In the genomic region with DNA sequence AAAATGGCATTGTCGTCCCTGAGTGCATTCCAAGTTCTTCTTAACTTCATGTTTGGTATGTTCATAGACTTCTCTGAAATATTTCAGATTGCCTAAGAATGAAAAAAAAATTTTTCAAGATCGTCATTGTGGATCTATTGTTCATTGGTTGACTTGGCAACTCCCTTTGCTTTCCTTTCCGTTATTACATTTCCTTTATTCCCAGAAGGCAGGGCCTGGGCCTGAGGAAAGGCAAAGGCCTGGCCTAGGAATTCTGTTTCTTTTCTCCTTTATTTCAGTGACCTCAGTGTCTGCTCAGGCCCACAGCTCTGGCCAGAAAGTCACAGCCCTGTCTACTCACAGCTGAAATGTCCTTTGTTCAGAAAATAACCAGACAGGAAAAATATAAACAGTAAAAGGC, we compare ENCODE assay signal across 12 cellular contexts.
"Had no signal": no experiment of that assay in that cellular context is flagged by ENCODE, and none has a peak within 500 bp of the region (broad histone marks: within the 10 kb centered on the region; RNA-seq: fewer than 3 reads in every experiment).

No MANE protein-coding gene starts in this region.

- H3K27me3 ChIP-seq: tibial nerve had no signal

- H3K9me3 ChIP-seq: tibial nerve had no signal

- H3K36me3 ChIP-seq: tibial nerve had no signal

- H3K4me3 ChIP-seq: SK-N-MC, tibial nerve had no signal

- H3K27me3 Mint-ChIP-seq: activated T-helper 17 cell treated with anti-CD3 and anti-CD28 coated beads, Interleukin-2, amount 50 U/mL, for 72 hours; natural killer cell treated with Interleukin-12 subunit alpha and Interleukin-12 subunit beta and Interleukin-15 and Interleukin-18, amount 100 ng/mL, for 72 hours had no signal

- H3K4me3 Mint-ChIP-seq: activated naive CD4-positive, alpha-beta T cell treated with anti-CD3 and anti-CD28 coated beads for 36 hours; activated T-helper 17 cell treated with anti-CD3 and anti-CD28 coated beads, Interleukin-2, amount 50 U/mL, for 72 hours; natural killer cell treated with Interleukin-12 subunit alpha and Interleukin-12 subunit beta and Interleukin-15 and Interleukin-18, amount 100 ng/mL, for 72 hours; stimulated activated effector memory CD8-positive, alpha-beta T cell treated with anti-CD3 and anti-CD28 coated beads, Interleukin-12 subunit alpha, Interleukin-12 subunit beta, amount 100 ng/mL, for 72 hours had no signal

- H3K27ac ChIP-seq: SK-N-MC had no signal

- ATAC-seq: activated T-helper 17 cell treated with anti-CD3 and anti-CD28 coated beads, Interleukin-2, amount 50 U/mL, for 72 hours; esophagus mucosa; natural killer cell treated with Interleukin-12 subunit alpha and Interleukin-12 subunit beta and Interleukin-15 and Interleukin-18, amount 100 ng/mL, for 72 hours; stimulated activated effector memory CD8-positive, alpha-beta T cell treated with anti-CD3 and anti-CD28 coated beads, Interleukin-12 subunit alpha, Interleukin-12 subunit beta, amount 100 ng/mL, for 72 hours had no signal

- H3K4me1 Mint-ChIP-seq: activated T-helper 17 cell treated with anti-CD3 and anti-CD28 coated beads, Interleukin-2, amount 50 U/mL, for 72 hours; stimulated activated effector memory CD8-positive, alpha-beta T cell treated with anti-CD3 and anti-CD28 coated beads, Interleukin-12 subunit alpha, Interleukin-12 subunit beta, amount 100 ng/mL, for 72 hours had no signal

- H3K9me3 Mint-ChIP-seq: activated naive CD4-positive, alpha-beta T cell treated with anti-CD3 and anti-CD28 coated beads for 36 hours; activated T-helper 17 cell treated with anti-CD3 and anti-CD28 coated beads, Interleukin-2, amount 50 U/mL, for 72 hours; natural killer cell treated with Interleukin-12 subunit alpha and Interleukin-12 subunit beta and Interleukin-15 and Interleukin-18, amount 100 ng/mL, for 72 hours; stimulated activated effector memory CD8-positive, alpha-beta T cell treated with anti-CD3 and anti-CD28 coated beads, Interleukin-12 subunit alpha, Interleukin-12 subunit beta, amount 100 ng/mL, for 72 hours had no signal

- DNase-seq: activated CD4-positive, alpha-beta T cell treated with anti-CD3 and anti-CD28 coated beads, Interleukin-2, amount 50 U/mL, for 1 hour; activated naive CD4-positive, alpha-beta T cell treated with anti-CD3 and anti-CD28 coated beads for 36 hours; caudate nucleus; foreskin melanocyte; substantia nigra; T-helper 9 cell had no signal

- H3K36me3 Mint-ChIP-seq: natural killer cell treated with Interleukin-12 subunit alpha and Interleukin-12 subunit beta and Interleukin-15 and Interleukin-18, amount 100 ng/mL, for 72 hours; stimulated activated effector memory CD8-positive, alpha-beta T cell treated with anti-CD3 and anti-CD28 coated beads, Interleukin-12 subunit alpha, Interleukin-12 subunit beta, amount 100 ng/mL, for 72 hours had no signal
